27 cellular contexts compared by ENCODE assay signal in genomic region chr7:47347986-47348385, GRCh38.
"Had no signal": no experiment of that assay in that cellular context is flagged by ENCODE, and none has a peak within 500 bp of the region (broad histone marks: within the 10 kb centered on the region; RNA-seq: fewer than 3 reads in every experiment).

No MANE protein-coding gene starts in this region.

- H3K9me3 Mint-ChIP-seq: activated B cell treated with CpG ODN at 0.5 μM for 24 hours; activated CD4-positive, alpha-beta T cell treated with anti-CD3 and anti-CD28 coated beads, Interleukin-2, amount 10 ng/mL, durations not matched to agents 24 days and 14 days; activated naive CD4-positive, alpha-beta T cell treated with anti-CD3 and anti-CD28 coated beads, Interleukin-2, amount 50 U/mL, for 72 hours; activated naive CD8-positive, alpha-beta T cell treated with anti-CD3 and anti-CD28 coated beads, Interleukin-2, amount 50 U/mL, for 24 hours; activated T-cell treated with anti-CD3 and anti-CD28 coated beads, Interleukin-2, amount 50 U/mL, for 24 hours; activated T-helper 1 cell treated with anti-CD3 and anti-CD28 coated beads, Interleukin-12 subunit alpha, Interleukin-12 subunit beta, Interleukin-2, Interleukin-4 antibody, amounts not matched to agents 30 ng/mL and 10 ng/mL and 1 ng/mL, durations not matched to agents 14 hours and 24 hours and 36 hours had no signal

- H3K4me3 Mint-ChIP-seq: activated B cell treated with CpG ODN at 0.5 μM for 24 hours; activated CD4-positive, alpha-beta T cell treated with anti-CD3 and anti-CD28 coated beads, Interleukin-2, amount 10 ng/mL, durations not matched to agents 24 days and 14 days; activated CD8-positive, alpha-beta memory T cell treated with anti-CD3 and anti-CD28 coated beads, Interleukin-2, amount 10 ng/mL, durations not matched to agents 7 days and 5 days; activated naive CD8-positive, alpha-beta T cell treated with anti-CD3 and anti-CD28 coated beads, Interleukin-2, amount 50 U/mL, for 24 hours; activated T-cell treated with anti-CD3 and anti-CD28 coated beads, Interleukin-2, amount 50 U/mL, for 24 hours; activated T-helper 1 cell treated with anti-CD3 and anti-CD28 coated beads, Interleukin-12 subunit alpha, Interleukin-12 subunit beta, Interleukin-2, Interleukin-4 antibody, amounts not matched to agents 30 ng/mL and 10 ng/mL and 1 ng/mL, durations not matched to agents 14 hours and 24 hours and 36 hours had no signal

- H3K27ac Mint-ChIP-seq: activated B cell treated with CpG ODN at 0.5 μM for 24 hours; activated CD4-positive, alpha-beta T cell treated with anti-CD3 and anti-CD28 coated beads, Interleukin-2, amount 10 ng/mL, durations not matched to agents 24 days and 14 days; activated CD8-positive, alpha-beta memory T cell treated with anti-CD3 and anti-CD28 coated beads, Interleukin-2, amount 10 ng/mL, durations not matched to agents 7 days and 5 days; activated naive CD4-positive, alpha-beta T cell treated with anti-CD3 and anti-CD28 coated beads, Interleukin-2, amount 50 U/mL, for 72 hours; activated naive CD8-positive, alpha-beta T cell treated with anti-CD3 and anti-CD28 coated beads, Interleukin-2, amount 50 U/mL, for 24 hours; activated T-cell treated with anti-CD3 and anti-CD28 coated beads, Interleukin-2, amount 50 U/mL, for 24 hours; activated T-helper 1 cell treated with anti-CD3 and anti-CD28 coated beads, Interleukin-12 subunit alpha, Interleukin-12 subunit beta, Interleukin-2, Interleukin-4 antibody, amounts not matched to agents 30 ng/mL and 10 ng/mL and 1 ng/mL, durations not matched to agents 14 hours and 24 hours and 36 hours had no signal

- H3K9me3 ChIP-seq: ascending aorta, body of pancreas had no signal

- DNase-seq: activated B cell treated with CpG ODN at 0.5 μM for 24 hours; activated CD4-positive, alpha-beta T cell treated with anti-CD3 and anti-CD28 coated beads for 1 hour; activated CD4-positive, alpha-beta T cell treated with anti-CD3 and anti-CD28 coated beads, Interleukin-2, amount 10 ng/mL, durations not matched to agents 24 days and 14 days; activated CD4-positive, alpha-beta T cell treated with anti-CD3 and anti-CD28 coated beads, Interleukin-2, amount 50 U/mL, for 48 hours; activated CD8-positive, alpha-beta memory T cell treated with anti-CD3 and anti-CD28 coated beads, Interleukin-2, amount 10 ng/mL, durations not matched to agents 7 days and 5 days; activated effector memory CD4-positive, alpha-beta T cell treated with anti-CD3 and anti-CD28 coated beads, Interleukin-2, amount 50 U/mL, for 16 hours; activated naive CD4-positive, alpha-beta T cell treated with Interleukin-2 at 50 U/mL for 16 hours; activated naive CD8-positive, alpha-beta T cell treated with anti-CD3 and anti-CD28 coated beads, Interleukin-2, amount 50 U/mL, for 24 hours; activated T-cell treated with anti-CD3 and anti-CD28 coated beads, Interleukin-2, amount 50 U/mL, for 24 hours; amniotic stem cell; KG1; NCI-H1048; NCI-H146; NCI-H187 treated with DMSO at 0.1 percent for 48 hours; NCI-H2081 treated with DMSO at 0.1 percent for 48 hours; NCI-H446; NCI-H524; PC-3; SHP77 treated with DMSO at 0.1 percent for 48 hours; T-helper 2 cell; T1000 had no signal

- H3K27me3 Mint-ChIP-seq: activated B cell treated with CpG ODN at 0.5 μM for 24 hours; activated CD4-positive, alpha-beta T cell treated with anti-CD3 and anti-CD28 coated beads, Interleukin-2, amount 10 ng/mL, durations not matched to agents 24 days and 14 days; activated CD8-positive, alpha-beta memory T cell treated with anti-CD3 and anti-CD28 coated beads, Interleukin-2, amount 10 ng/mL, durations not matched to agents 7 days and 5 days; activated naive CD8-positive, alpha-beta T cell treated with anti-CD3 and anti-CD28 coated beads, Interleukin-2, amount 50 U/mL, for 24 hours; activated T-cell treated with anti-CD3 and anti-CD28 coated beads, Interleukin-2, amount 50 U/mL, for 24 hours had no signal

- ATAC-seq: activated CD8-positive, alpha-beta memory T cell treated with anti-CD3 and anti-CD28 coated beads, Interleukin-2, amount 10 ng/mL, durations not matched to agents 7 days and 5 days; activated naive CD4-positive, alpha-beta T cell treated with anti-CD3 and anti-CD28 coated beads, Interleukin-2, amount 50 U/mL, for 72 hours; activated naive CD8-positive, alpha-beta T cell treated with anti-CD3 and anti-CD28 coated beads, Interleukin-2, amount 50 U/mL, for 24 hours; body of pancreas; PC-3 had no signal

- H3K27me3 ChIP-seq: ascending aorta, body of pancreas had no signal

- FAIRE-seq: RCC 7860, TTC549 had no signal

- H3K4me1 Mint-ChIP-seq: activated B cell treated with CpG ODN at 0.5 μM for 24 hours; activated CD4-positive, alpha-beta T cell treated with anti-CD3 and anti-CD28 coated beads, Interleukin-2, amount 10 ng/mL, durations not matched to agents 24 days and 14 days; activated CD8-positive, alpha-beta memory T cell treated with anti-CD3 and anti-CD28 coated beads, Interleukin-2, amount 10 ng/mL, durations not matched to agents 7 days and 5 days; activated naive CD8-positive, alpha-beta T cell treated with anti-CD3 and anti-CD28 coated beads, Interleukin-2, amount 50 U/mL, for 24 hours had no signal

- H3K27ac ChIP-seq: ascending aorta, body of pancreas had no signal

- H3K4me3 ChIP-seq: ascending aorta, body of pancreas had no signal

- H3K36me3 Mint-ChIP-seq: activated CD8-positive, alpha-beta memory T cell treated with anti-CD3 and anti-CD28 coated beads, Interleukin-2, amount 10 ng/mL, durations not matched to agents 7 days and 5 days; activated naive CD4-positive, alpha-beta T cell treated with anti-CD3 and anti-CD28 coated beads, Interleukin-2, amount 50 U/mL, for 72 hours had no signal

- H3K4me1 ChIP-seq: ascending aorta had no signal
